Comparison of ENCODE assay signal across 8 cellular contexts in the genomic region with DNA sequence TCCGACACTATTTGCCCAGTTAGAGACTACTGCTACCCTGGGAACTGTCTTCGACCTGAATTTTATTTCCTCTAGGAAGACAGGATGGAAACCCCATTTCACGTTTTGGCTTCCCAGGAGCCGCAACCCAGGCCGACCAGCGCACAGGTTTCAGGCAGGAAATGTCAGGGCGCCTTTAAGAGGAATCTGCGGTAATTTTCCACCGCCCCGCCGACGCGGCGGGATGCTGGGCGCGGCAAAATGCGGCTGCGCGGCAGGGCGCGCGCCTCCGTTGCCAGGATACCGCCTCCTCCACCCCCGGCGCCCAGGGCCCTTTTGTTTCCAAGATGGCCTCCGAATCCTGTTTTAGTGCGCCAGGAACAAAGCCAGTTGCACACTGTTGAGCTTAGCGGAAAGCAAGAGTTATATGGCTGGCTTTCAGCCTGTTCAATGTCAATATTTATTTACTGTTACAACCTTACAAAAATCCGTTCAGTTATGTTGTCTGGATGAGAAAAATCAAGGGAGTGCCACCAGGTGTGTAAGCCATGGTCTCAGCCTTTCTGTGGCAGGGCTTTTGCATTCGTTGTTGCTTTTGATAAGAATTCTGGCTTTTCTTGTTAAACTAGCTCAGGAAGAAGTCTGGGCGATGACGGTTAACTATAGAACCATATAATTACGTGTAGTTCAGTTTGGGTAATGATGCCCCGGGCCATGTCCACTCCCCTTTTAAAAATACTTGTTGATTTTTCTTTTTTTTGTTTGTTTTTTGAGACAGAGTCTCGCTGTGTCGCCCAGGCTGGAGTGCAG.
DNase-seq lines count a peak whose midpoint lies in the region; ATAC-seq and TF ChIP-seq lines count a peak whose summit lies in the region.

No MANE protein-coding gene starts in this region.

- DNase-seq in GM13976 (ENCODE audit: low spot score) (peak; percentile 92), NCI-H1436 (lab: John Stamatoyannopoulos, UW) (peak; percentile 93), T follicular helper cell (ENCODE audit: low read depth) (peak; percentile 81), adrenal gland (peak; percentile 89 to 97 (median 92)), left cardiac atrium (peak; percentile 93), progenitor cell of endocrine pancreas (ENCODE audit: low spot score, unreplicated experiment) (peak; percentile 84), upper lobe of right lung (peak; percentile 95)

- peak overlapping the region; percentile 74 for H3K4me3 Mint-ChIP-seq in progenitor cell of endocrine pancreas (ENCODE audit: low read depth)

- no peaks in the 10 kb centered on the region for H3K36me3 Mint-ChIP-seq in progenitor cell of endocrine pancreas (ENCODE audit: insufficient read depth)

- in situ Hi-C loops in GM13976 (cut with MboI; ENCODE audit: low sequenced_read_pairs, unreplicated experiment): no loop called here

- H3K27me3 ChIP-seq in adrenal gland (no peaks in the 10 kb centered on the region), upper lobe of right lung (no peaks in the 10 kb centered on the region)

- H3K9me3 ChIP-seq in adrenal gland (replicated peaks in 1 of 3) (no peaks in the 10 kb centered on the region), upper lobe of right lung (no peaks in the 10 kb centered on the region)

- intact Hi-C loops in adrenal gland (cut with DNase I): loop anchor here in 1 of 2 donors (10.0 kb wide), 1 partner anchor 54 kb away; no protein-coding TSS in a partner anchor
- intact Hi-C loops in left cardiac atrium (cut with DNase I): no loop called here
- intact Hi-C loops in upper lobe of right lung (cut with DNase I): no loop called here

- peaks cover 43% of the 10 kb centered on the region for H3K4me1 Mint-ChIP-seq in progenitor cell of endocrine pancreas (ENCODE audit: low read depth)

- WGBS in adrenal gland, 4 donors: 12 to 22% (median 13%) methylated on average over 21 to 37 of the region's 37 CpGs

- peak; percentile 26 to 78 for TF ChIP-seq POLR2A in adrenal gland (IDR thresholded peaks at IDR 0.05)

- H3K9me3 Mint-ChIP-seq in progenitor cell of endocrine pancreas (ENCODE audit: low read depth): no peaks in the 10 kb centered on the region

- TF ChIP-seq CTCF in GM13976 (IDR thresholded peaks at IDR 0.05; ENCODE audit: borderline replicate concordance, control extremely low read depth, extremely low read depth, insufficient read depth, missing control alignments): no peak
- no peak for TF ChIP-seq CTCF in adrenal gland (IDR thresholded peaks at IDR 0.05)
- no peak for TF ChIP-seq CTCF in progenitor cell of endocrine pancreas (IDR thresholded peaks at IDR 0.05; ENCODE audit: unreplicated experiment)
- no peak for TF ChIP-seq CTCF in upper lobe of right lung (IDR thresholded peaks at IDR 0.05)

- ATAC-seq in HG02852 (IDR thresholded peaks at IDR 0.05; ENCODE audit: unreplicated experiment) (peak; percentile 88), left cardiac atrium (peak; percentile 98 to 99), upper lobe of right lung (peak; percentile 97)

- no peaks in the 10 kb centered on the region for H3K36me3 ChIP-seq in adrenal gland (replicated peaks in 1 of 2)
- H3K36me3 ChIP-seq in upper lobe of right lung: no peaks in the 10 kb centered on the region

- H3K27ac ChIP-seq in adrenal gland (peak overlapping the region; percentile 63 to 84 (median 77)), upper lobe of right lung (peak overlapping the region; percentile 84)

- no peaks in the 10 kb centered on the region for H3K27me3 Mint-ChIP-seq in progenitor cell of endocrine pancreas

- H3K4me1 ChIP-seq in adrenal gland (replicated peaks in 1 of 2): peaks cover 16 to 30% of the 10 kb centered on the region in 2 donors
- peaks cover 21% of the 10 kb centered on the region for H3K4me1 ChIP-seq in upper lobe of right lung

- peak overlapping the region; percentile 100 for H3K27ac Mint-ChIP-seq in progenitor cell of endocrine pancreas

- H3K4me3 ChIP-seq in adrenal gland (peak overlapping the region in 2 of 4 donors; percentile 14 to 53), upper lobe of right lung (peak overlapping the region; percentile 47)
